ENCODE assay signal across 2 cellular contexts in the genomic region with DNA sequence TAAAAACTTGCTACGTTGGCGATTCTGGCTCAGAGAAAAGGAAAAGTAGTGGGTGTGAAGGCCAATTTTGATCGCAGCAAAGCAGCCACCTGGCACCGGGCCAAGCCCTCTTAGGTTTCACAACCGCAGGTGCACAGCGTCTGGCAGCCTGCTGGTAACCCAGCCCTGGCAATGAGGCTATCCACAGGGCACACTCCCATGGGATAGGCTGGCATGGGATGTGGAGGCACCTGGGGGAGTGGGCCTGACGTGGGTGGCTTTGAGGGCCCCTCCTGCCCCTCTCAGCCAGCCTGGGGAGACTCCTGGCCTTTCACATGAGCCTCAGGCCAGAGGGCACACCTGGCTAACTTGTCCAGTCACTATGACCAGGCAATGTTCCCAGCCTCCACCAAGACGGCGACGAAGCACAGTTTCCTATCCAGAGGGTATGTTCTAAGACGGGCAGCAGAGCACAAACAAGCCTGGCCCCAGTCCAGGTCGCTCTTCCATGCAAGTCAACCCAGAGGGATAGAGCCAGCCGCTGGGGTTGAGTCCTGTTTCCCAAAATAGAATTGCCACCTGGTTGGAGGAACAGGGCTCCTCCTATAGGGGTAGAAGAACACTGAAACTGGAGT.
TF ChIP-seq lines count a peak whose summit lies in the region.

No MANE protein-coding gene starts in this region.

TF ChIP-seq in liver, 16 proteins besides CTCF, POLR2A, EP300 and RAD21:
- TF ChIP-seq JUND (IDR thresholded peaks at IDR 0.05): peak in 1 of 2 donors; percentile 19
- TF ChIP-seq, protein P1, sequence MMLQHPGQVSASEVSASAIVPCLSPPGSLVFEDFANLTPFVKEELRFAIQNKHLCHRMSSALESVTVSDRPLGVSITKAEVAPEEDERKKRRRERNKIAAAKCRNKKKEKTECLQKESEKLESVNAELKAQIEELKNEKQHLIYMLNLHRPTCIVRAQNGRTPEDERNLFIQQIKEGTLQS (IDR thresholded peaks at IDR 0.05): no peak
- TF ChIP-seq, protein P2, sequence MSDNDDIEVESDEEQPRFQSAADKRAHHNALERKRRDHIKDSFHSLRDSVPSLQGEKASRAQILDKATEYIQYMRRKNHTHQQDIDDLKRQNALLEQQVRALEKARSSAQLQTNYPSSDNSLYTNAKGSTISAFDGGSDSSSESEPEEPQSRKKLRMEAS (IDR thresholded peaks at IDR 0.05): peak; percentile 68
- TF ChIP-seq, protein P3, sequence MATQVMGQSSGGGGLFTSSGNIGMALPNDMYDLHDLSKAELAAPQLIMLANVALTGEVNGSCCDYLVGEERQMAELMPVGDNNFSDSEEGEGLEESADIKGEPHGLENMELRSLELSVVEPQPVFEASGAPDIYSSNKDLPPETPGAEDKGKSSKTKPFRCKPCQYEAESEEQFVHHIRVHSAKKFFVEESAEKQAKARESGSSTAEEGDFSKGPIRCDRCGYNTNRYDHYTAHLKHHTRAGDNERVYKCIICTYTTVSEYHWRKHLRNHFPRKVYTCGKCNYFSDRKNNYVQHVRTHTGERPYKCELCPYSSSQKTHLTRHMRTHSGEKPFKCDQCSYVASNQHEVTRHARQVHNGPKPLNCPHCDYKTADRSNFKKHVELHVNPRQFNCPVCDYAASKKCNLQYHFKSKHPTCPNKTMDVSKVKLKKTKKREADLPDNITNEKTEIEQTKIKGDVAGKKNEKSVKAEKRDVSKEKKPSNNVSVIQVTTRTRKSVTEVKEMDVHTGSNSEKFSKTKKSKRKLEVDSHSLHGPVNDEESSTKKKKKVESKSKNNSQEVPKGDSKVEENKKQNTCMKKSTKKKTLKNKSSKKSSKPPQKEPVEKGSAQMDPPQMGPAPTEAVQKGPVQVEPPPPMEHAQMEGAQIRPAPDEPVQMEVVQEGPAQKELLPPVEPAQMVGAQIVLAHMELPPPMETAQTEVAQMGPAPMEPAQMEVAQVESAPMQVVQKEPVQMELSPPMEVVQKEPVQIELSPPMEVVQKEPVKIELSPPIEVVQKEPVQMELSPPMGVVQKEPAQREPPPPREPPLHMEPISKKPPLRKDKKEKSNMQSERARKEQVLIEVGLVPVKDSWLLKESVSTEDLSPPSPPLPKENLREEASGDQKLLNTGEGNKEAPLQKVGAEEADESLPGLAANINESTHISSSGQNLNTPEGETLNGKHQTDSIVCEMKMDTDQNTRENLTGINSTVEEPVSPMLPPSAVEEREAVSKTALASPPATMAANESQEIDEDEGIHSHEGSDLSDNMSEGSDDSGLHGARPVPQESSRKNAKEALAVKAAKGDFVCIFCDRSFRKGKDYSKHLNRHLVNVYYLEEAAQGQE (IDR thresholded peaks at IDR 0.05): peak; percentile 63
- TF ChIP-seq ZBTB33 (IDR thresholded peaks at IDR 0.05): peak; percentile 72
- peak; percentile 31 for TF ChIP-seq FOXA2 (IDR thresholded peaks at IDR 0.05)
- TF ChIP-seq HNF4G (IDR thresholded peaks at IDR 0.05): no peak
- TF ChIP-seq SP1 (IDR thresholded peaks at IDR 0.05): peak; percentile 61
- TF ChIP-seq HNF4A (conservative IDR thresholded peaks at IDR 0.05): peak; percentile 52 to 74
- TF ChIP-seq TAF1 (conservative IDR thresholded peaks at IDR 0.05): no peak
- TF ChIP-seq FOXA1 (IDR thresholded peaks at IDR 0.05): peak; percentile 20
- TF ChIP-seq NR2F2 (IDR thresholded peaks at IDR 0.05): no peak
- peak; percentile 60 to 81 for TF ChIP-seq RXRA (IDR thresholded peaks at IDR 0.05)
- peak; percentile 71 for TF ChIP-seq YY1 (IDR thresholded peaks at IDR 0.05)
- peak in 1 of 2 donors; percentile 61 for TF ChIP-seq EGR1 (IDR thresholded peaks at IDR 0.05; ENCODE audit: low read depth in 2 of 2)
- no peak for TF ChIP-seq GABPA (IDR thresholded peaks at IDR 0.05 in 1 of 2, conservative IDR thresholded peaks at IDR 0.05 in 1 of 2)

TF ChIP-seq in HepG2, 621 proteins besides CTCF, POLR2A, EP300 and RAD21:
- TF ChIP-seq MAFK (conservative IDR thresholded peaks at IDR 0.05 in 1 of 2, IDR thresholded peaks at IDR 0.05 in 1 of 2; ENCODE audit: low read length in 2 of 2): peak in 1 of 2 experiments; percentile 38; a peak in 1 of 4 replicates
- no peak for TF ChIP-seq ERF (CRISPR knock-in tag; IDR thresholded peaks at IDR 0.05)
- TF ChIP-seq ZNF296 (CRISPR knock-in tag; conservative IDR thresholded peaks at IDR 0.05): no peak
